Comparison of ENCODE assay signal across 1 cellular context in genomic region chr1:148388260-148389026, GRCh38.
A peak's percentile ranks its signal among the peaks of the same experiment; 100 is the strongest.
TF ChIP-seq lines count a peak whose summit lies in the region.

No MANE protein-coding gene starts in this region.

TF ChIP-seq in HepG2, 621 proteins besides CTCF, POLR2A, EP300 and RAD21 (continued from another document and continues in another):
- TF ChIP-seq, protein P1, sequence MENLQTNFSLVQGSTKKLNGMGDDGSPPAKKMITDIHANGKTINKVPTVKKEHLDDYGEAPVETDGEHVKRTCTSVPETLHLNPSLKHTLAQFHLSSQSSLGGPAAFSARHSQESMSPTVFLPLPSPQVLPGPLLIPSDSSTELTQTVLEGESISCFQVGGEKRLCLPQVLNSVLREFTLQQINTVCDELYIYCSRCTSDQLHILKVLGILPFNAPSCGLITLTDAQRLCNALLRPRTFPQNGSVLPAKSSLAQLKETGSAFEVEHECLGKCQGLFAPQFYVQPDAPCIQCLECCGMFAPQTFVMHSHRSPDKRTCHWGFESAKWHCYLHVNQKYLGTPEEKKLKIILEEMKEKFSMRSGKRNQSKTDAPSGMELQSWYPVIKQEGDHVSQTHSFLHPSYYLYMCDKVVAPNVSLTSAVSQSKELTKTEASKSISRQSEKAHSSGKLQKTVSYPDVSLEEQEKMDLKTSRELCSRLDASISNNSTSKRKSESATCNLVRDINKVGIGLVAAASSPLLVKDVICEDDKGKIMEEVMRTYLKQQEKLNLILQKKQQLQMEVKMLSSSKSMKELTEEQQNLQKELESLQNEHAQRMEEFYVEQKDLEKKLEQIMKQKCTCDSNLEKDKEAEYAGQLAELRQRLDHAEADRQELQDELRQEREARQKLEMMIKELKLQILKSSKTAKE (CRISPR knock-in tag; IDR thresholded peaks at IDR 0.05; ENCODE audit: borderline replicate concordance), result no peak
- TF ChIP-seq FOXM1 (CRISPR knock-in tag; IDR thresholded peaks at IDR 0.05) (no peak), PITX1 (CRISPR knock-in tag; IDR thresholded peaks at IDR 0.05) (no peak), RNF2 (conservative IDR thresholded peaks at IDR 0.05; ENCODE audit: low read depth) (no peak), GFI1 (CRISPR knock-in tag; IDR thresholded peaks at IDR 0.05; ENCODE audit: borderline replicate concordance) (no peak), ZNF101 (CRISPR knock-in tag; IDR thresholded peaks at IDR 0.05; ENCODE audit: borderline replicate concordance, low read depth) (no peak), ZNF775 (CRISPR knock-in tag; IDR thresholded peaks at IDR 0.05; ENCODE audit: borderline replicate concordance) (no peak), GLI4 (CRISPR knock-in tag; IDR thresholded peaks at IDR 0.05; ENCODE audit: borderline replicate concordance) (no peak), ONECUT2 (CRISPR knock-in tag; IDR thresholded peaks at IDR 0.05) (no peak), TARDBP (CRISPR knock-in tag; IDR thresholded peaks at IDR 0.05) (no peak), ZNF691 (CRISPR knock-in tag; IDR thresholded peaks at IDR 0.05; ENCODE audit: borderline replicate concordance, low read depth) (no peak), SP1 (IDR thresholded peaks at IDR 0.05) (no peak), SP1 (CRISPR knock-in tag; IDR thresholded peaks at IDR 0.05) (no peak), SKI (IDR thresholded peaks at IDR 0.05; ENCODE audit: partially characterized antibody) (no peak), ZNF619 (CRISPR knock-in tag; IDR thresholded peaks at IDR 0.05) (no peak), ZNF800 (CRISPR knock-in tag; IDR thresholded peaks at IDR 0.05) (no peak), EZH2 (conservative IDR thresholded peaks at IDR 0.05; ENCODE audit: low read depth, low read length) (no peak), RELA (CRISPR knock-in tag; IDR thresholded peaks at IDR 0.05) (no peak), RBFOX2 (IDR thresholded peaks at IDR 0.05; ENCODE audit: low read depth, low read length) (peak; percentile 64; the same call in 1 of the 2 replicates), KLF11 (CRISPR knock-in tag; IDR thresholded peaks at IDR 0.05) (no peak), KAT7 (CRISPR knock-in tag; IDR thresholded peaks at IDR 0.05; ENCODE audit: borderline replicate concordance) (no peak; the same call in 1 of the 2 replicates), MLXIP (CRISPR knock-in tag; IDR thresholded peaks at IDR 0.05; ENCODE audit: borderline replicate concordance) (no peak), FOXO4 (CRISPR knock-in tag; conservative IDR thresholded peaks at IDR 0.05) (no peak), ZNF446 (CRISPR knock-in tag; IDR thresholded peaks at IDR 0.05) (no peak), BRD4 (CRISPR knock-in tag; IDR thresholded peaks at IDR 0.05) (no peak), FOSL1 (CRISPR knock-in tag; IDR thresholded peaks at IDR 0.05; ENCODE audit: borderline replicate concordance) (no peak), DNMT3B (CRISPR knock-in tag; conservative IDR thresholded peaks at IDR 0.05) (no peak; the same call in 1 of the 2 replicates), RORA (CRISPR knock-in tag; IDR thresholded peaks at IDR 0.05) (no peak), ZNF703 (CRISPR knock-in tag; IDR thresholded peaks at IDR 0.05; ENCODE audit: borderline replicate concordance) (no peak), NFATC3 (CRISPR knock-in tag; IDR thresholded peaks at IDR 0.05) (no peak), PAXIP1 (CRISPR knock-in tag; conservative IDR thresholded peaks at IDR 0.05) (no peak; the same call in 1 of the 2 replicates), ZNF34 (CRISPR knock-in tag; IDR thresholded peaks at IDR 0.05; ENCODE audit: borderline replicate concordance) (no peak), ZEB1 (IDR thresholded peaks at IDR 0.05; ENCODE audit: insufficient replicate concordance, low read depth) (no peak), ZSCAN9 (CRISPR knock-in tag; IDR thresholded peaks at IDR 0.05; ENCODE audit: borderline replicate concordance) (no peak), ZNF562 (CRISPR knock-in tag; IDR thresholded peaks at IDR 0.05; ENCODE audit: borderline replicate concordance) (no peak), RARA (CRISPR knock-in tag; IDR thresholded peaks at IDR 0.05) (peak; percentile 10; the same call in 1 of the 2 replicates), ZNF274 (CRISPR knock-in tag; IDR thresholded peaks at IDR 0.05) (0 out of 2 replicates have a peak, but pooled peaks have one; percentile 32), ZNF609 (CRISPR knock-in tag; IDR thresholded peaks at IDR 0.05; ENCODE audit: borderline replicate concordance) (no peak), BRCA1 (CRISPR knock-in tag; IDR thresholded peaks at IDR 0.05) (no peak), ZNF335 (CRISPR knock-in tag; IDR thresholded peaks at IDR 0.05) (no peak), MXD1 (CRISPR knock-in tag; IDR thresholded peaks at IDR 0.05) (0 out of 2 replicates have a peak, but pooled peaks have one; percentile 36), YY1 (IDR thresholded peaks at IDR 0.05; ENCODE audit: insufficient read depth, insufficient replicate concordance, low read depth, low read length) (no peak), SIX4 (CRISPR knock-in tag; IDR thresholded peaks at IDR 0.05) (no peak), MEIS2 (CRISPR knock-in tag; IDR thresholded peaks at IDR 0.05) (no peak; the same call in 1 of the 2 replicates)
- TF ChIP-seq, protein P2, sequence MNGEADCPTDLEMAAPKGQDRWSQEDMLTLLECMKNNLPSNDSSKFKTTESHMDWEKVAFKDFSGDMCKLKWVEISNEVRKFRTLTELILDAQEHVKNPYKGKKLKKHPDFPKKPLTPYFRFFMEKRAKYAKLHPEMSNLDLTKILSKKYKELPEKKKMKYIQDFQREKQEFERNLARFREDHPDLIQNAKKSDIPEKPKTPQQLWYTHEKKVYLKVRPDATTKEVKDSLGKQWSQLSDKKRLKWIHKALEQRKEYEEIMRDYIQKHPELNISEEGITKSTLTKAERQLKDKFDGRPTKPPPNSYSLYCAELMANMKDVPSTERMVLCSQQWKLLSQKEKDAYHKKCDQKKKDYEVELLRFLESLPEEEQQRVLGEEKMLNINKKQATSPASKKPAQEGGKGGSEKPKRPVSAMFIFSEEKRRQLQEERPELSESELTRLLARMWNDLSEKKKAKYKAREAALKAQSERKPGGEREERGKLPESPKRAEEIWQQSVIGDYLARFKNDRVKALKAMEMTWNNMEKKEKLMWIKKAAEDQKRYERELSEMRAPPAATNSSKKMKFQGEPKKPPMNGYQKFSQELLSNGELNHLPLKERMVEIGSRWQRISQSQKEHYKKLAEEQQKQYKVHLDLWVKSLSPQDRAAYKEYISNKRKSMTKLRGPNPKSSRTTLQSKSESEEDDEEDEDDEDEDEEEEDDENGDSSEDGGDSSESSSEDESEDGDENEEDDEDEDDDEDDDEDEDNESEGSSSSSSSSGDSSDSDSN (CRISPR knock-in tag; IDR thresholded peaks at IDR 0.05), result no peak
